19 cellular contexts compared by ENCODE assay signal in genomic region chr9:115341401-115341800, GRCh38.
DNase-seq lines count a peak whose midpoint lies in the region; ATAC-seq and TF ChIP-seq lines count a peak whose summit lies in the region.
"Had no signal": no experiment of that assay in that cellular context is flagged by ENCODE, and none has a peak within 500 bp of the region (broad histone marks: within the 10 kb centered on the region; RNA-seq: fewer than 3 reads in every experiment).

No MANE protein-coding gene starts in this region.

- H3K4me1 ChIP-seq in GM23248 (ENCODE audit: insufficient read depth): no peaks in the 10 kb centered on the region
- H3K4me1 ChIP-seq in right atrium auricular region: no peaks in the 10 kb centered on the region
- H3K4me1 ChIP-seq in thoracic aorta (ENCODE audit: control insufficient read depth in 1 of 2, low read depth in 2 of 2): peaks cover 3 to 22% of the 10 kb centered on the region in 2 donors
- H3K4me1 ChIP-seq: BE2C had no signal

- H3F3A ChIP-seq in GM23248 (ENCODE audit: insufficient read depth): no peaks in the 10 kb centered on the region

- 30 to 34% methylated on average over 3 of the region's 3 CpGs for WGBS in GM23248 (ENCODE audit: low coverage in 1 of 2, low lambda C conversion rate in 2 of 2, missing lambda C conversion rate in 2 of 2), 2 experiments

- in situ Hi-C loops in GM23248 (cut with MboI): no loop called here

- H2AFZ ChIP-seq in GM23248: no peak overlapping the region

- no peak overlapping the region for H3K4me3 ChIP-seq in GM23248
- no peak overlapping the region for H3K4me3 ChIP-seq in right atrium auricular region
- no peak overlapping the region for H3K4me3 ChIP-seq in thoracic aorta

- H3K27ac ChIP-seq in GM23248 (no peak overlapping the region), right atrium auricular region (peak overlapping the region in 1 of 2 donors; percentile 29), thoracic aorta (peak overlapping the region; percentile 7 to 50)

- peaks cover 19% of the 10 kb centered on the region; the same call in 1 of the 2 replicates for H3K27me3 ChIP-seq in GM23248 (replicated peaks; ENCODE audit: insufficient read depth)
- no peaks in the 10 kb centered on the region for H3K27me3 ChIP-seq in right atrium auricular region
- H3K27me3 ChIP-seq in thoracic aorta (replicated peaks; ENCODE audit: insufficient read depth): no peaks in the 10 kb centered on the region
- H3K27me3 ChIP-seq: BE2C had no signal

- H3K36me3 ChIP-seq in GM23248 (ENCODE audit: low read depth) (no peaks in the 10 kb centered on the region), right atrium auricular region (no peaks in the 10 kb centered on the region), thoracic aorta (no peaks in the 10 kb centered on the region)
- H3K36me3 ChIP-seq: BE2C had no signal

- H3K9me3 ChIP-seq in GM23248 (ENCODE audit: low read depth) (no peaks in the 10 kb centered on the region), right atrium auricular region (no peaks in the 10 kb centered on the region), thoracic aorta (no peaks in the 10 kb centered on the region)
- H3K9me3 ChIP-seq: BE2C had no signal

- ATAC-seq in thoracic aorta (ENCODE audit: insufficient number of reproducible peaks, low FRiP score, low read depth) (peak; percentile 90), GM18520 (IDR thresholded peaks at IDR 0.05; ENCODE audit: unreplicated experiment) (no peak), HG02763 (IDR thresholded peaks at IDR 0.05; ENCODE audit: unreplicated experiment) (no peak)
- ATAC-seq: PC-3 had no signal

- no peak overlapping the region for H3K4me2 ChIP-seq in GM23248 (ENCODE audit: unreplicated experiment)

- TF ChIP-seq CTCF in right atrium auricular region (IDR thresholded peaks at IDR 0.05) (no peak), thoracic aorta (IDR thresholded peaks at IDR 0.05) (no peak)

- H3K9me2 ChIP-seq in GM23248 (ENCODE audit: insufficient read depth): no peaks in the 10 kb centered on the region

- H3K79me2 ChIP-seq in GM23248 (ENCODE audit: insufficient read depth): no peaks in the 10 kb centered on the region

- DNase-seq in GM23248: peak; percentile 51
- DNase-seq in fibroblast of gingiva (ENCODE audit: low read depth): peak; percentile 91
- DNase-seq in right atrium auricular region (ENCODE audit: low spot score): peak; percentile 80
- DNase-seq in thoracic aorta (ENCODE audit: low spot score): no peak
- DNase-seq in NCI-H345 (lab: John Stamatoyannopoulos, UW): no peak
- no peak for DNase-seq in SKM-1 treated with dmso at 0.1 percent for 144 hours (lab: John Stamatoyannopoulos, UW; ENCODE audit: unreplicated experiment)
- DNase-seq: BE2C; CD4-positive, alpha-beta memory T cell; DMS79 treated with DMSO at 0.1 percent for 48 hours; GDM1; GOT3; KG1; NCI-H1092; NCI-H226; NCI-H526 treated with DMSO at 0.1 percent for 48 hours; NK-92 treated with Interleukin-12 subunit alpha and Interleukin-12 subunit beta, amount 100 ng/mL, for 24 hours; PC-3 had no signal

- H3K9ac ChIP-seq in GM23248: no peak overlapping the region

- no peaks in the 10 kb centered on the region for H4K20me1 ChIP-seq in GM23248 (ENCODE audit: insufficient read depth)

Comparison
In these comparisons a context has a peak if more than half of its experiments do, and no peak if none do; other contexts are left out.
1. DNase-seq: peak in GM23248 (single experiment), fibroblast of gingiva (single experiment) and right atrium auricular region (single experiment); none in thoracic aorta (single experiment), NCI-H345 (single experiment) and SKM-1 treated with dmso at 0.1 percent for 144 hours (single experiment).